In genomic region chr13:75797719-75798118, GRCh38 we compare ENCODE assay signal across 2 cellular contexts.
TF ChIP-seq lines count a peak whose summit lies in the region.

No MANE protein-coding gene starts in this region.

TF ChIP-seq in liver, 16 proteins besides CTCF, POLR2A, EP300 and RAD21 (continued from another document):
- TF ChIP-seq, protein P1, sequence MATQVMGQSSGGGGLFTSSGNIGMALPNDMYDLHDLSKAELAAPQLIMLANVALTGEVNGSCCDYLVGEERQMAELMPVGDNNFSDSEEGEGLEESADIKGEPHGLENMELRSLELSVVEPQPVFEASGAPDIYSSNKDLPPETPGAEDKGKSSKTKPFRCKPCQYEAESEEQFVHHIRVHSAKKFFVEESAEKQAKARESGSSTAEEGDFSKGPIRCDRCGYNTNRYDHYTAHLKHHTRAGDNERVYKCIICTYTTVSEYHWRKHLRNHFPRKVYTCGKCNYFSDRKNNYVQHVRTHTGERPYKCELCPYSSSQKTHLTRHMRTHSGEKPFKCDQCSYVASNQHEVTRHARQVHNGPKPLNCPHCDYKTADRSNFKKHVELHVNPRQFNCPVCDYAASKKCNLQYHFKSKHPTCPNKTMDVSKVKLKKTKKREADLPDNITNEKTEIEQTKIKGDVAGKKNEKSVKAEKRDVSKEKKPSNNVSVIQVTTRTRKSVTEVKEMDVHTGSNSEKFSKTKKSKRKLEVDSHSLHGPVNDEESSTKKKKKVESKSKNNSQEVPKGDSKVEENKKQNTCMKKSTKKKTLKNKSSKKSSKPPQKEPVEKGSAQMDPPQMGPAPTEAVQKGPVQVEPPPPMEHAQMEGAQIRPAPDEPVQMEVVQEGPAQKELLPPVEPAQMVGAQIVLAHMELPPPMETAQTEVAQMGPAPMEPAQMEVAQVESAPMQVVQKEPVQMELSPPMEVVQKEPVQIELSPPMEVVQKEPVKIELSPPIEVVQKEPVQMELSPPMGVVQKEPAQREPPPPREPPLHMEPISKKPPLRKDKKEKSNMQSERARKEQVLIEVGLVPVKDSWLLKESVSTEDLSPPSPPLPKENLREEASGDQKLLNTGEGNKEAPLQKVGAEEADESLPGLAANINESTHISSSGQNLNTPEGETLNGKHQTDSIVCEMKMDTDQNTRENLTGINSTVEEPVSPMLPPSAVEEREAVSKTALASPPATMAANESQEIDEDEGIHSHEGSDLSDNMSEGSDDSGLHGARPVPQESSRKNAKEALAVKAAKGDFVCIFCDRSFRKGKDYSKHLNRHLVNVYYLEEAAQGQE (IDR thresholded peaks at IDR 0.05), result no peak
- no peak for TF ChIP-seq FOXA1 (IDR thresholded peaks at IDR 0.05)

TF ChIP-seq in HepG2, 621 proteins besides CTCF, POLR2A, EP300 and RAD21 (continued from another document):
- TF ChIP-seq ZBTB10 (CRISPR knock-in tag; IDR thresholded peaks at IDR 0.05; ENCODE audit: borderline replicate concordance), result no peak
- TF ChIP-seq CREB1 (IDR thresholded peaks at IDR 0.05), result no peak
- TF ChIP-seq CREB1 (CRISPR knock-in tag; IDR thresholded peaks at IDR 0.05), result no peak
- no peak for TF ChIP-seq BCL3 (CRISPR knock-in tag; IDR thresholded peaks at IDR 0.05)
- TF ChIP-seq FOXA3 (CRISPR knock-in tag; IDR thresholded peaks at IDR 0.05), result no peak
- no peak for TF ChIP-seq THAP7 (CRISPR knock-in tag; IDR thresholded peaks at IDR 0.05)
